Comparison of ENCODE assay signal across 1 cellular context in the genomic region with DNA sequence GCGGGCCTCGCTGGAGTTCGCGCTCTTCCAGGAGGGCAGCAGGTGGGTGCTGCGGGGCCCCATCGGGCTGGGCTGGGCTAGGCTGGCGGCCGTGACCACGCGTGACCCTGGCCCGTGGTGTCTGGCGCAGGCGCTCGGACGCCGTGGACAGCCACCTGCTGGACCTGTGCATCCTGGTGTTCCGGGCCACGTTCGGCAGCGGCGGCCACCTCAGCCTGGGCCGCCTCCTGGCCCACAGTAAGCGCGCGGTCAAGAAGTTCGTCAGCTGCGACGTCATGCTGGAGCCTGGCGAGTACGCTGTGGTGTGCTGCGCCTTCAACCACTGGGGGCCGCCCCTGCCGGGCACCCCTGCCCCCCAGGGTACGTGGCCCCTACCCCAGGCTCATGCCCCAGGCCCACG.
TF ChIP-seq lines count a peak whose summit lies in the region.

No MANE protein-coding gene starts in this region.

TF ChIP-seq in K562, 482 proteins besides CTCF, POLR2A, EP300 and RAD21:
- TF ChIP-seq ZNF589 (CRISPR knock-in tag; IDR thresholded peaks at IDR 0.05; ENCODE audit: low read depth) (no peak), HNRNPL (IDR thresholded peaks at IDR 0.05; ENCODE audit: low read depth, low read length) (0 out of 2 replicates have a peak, but pooled peaks have one; percentile 18), POLR2AphosphoS2 (IDR thresholded peaks at IDR 0.05; ENCODE audit: low read length) (no peak), NR1H2 (CRISPR knock-in tag; IDR thresholded peaks at IDR 0.05) (no peak), HDAC8 (tag; IDR thresholded peaks at IDR 0.05) (no peak), HIVEP1 (CRISPR knock-in tag; IDR thresholded peaks at IDR 0.05) (no peak)
- TF ChIP-seq, protein P1, sequence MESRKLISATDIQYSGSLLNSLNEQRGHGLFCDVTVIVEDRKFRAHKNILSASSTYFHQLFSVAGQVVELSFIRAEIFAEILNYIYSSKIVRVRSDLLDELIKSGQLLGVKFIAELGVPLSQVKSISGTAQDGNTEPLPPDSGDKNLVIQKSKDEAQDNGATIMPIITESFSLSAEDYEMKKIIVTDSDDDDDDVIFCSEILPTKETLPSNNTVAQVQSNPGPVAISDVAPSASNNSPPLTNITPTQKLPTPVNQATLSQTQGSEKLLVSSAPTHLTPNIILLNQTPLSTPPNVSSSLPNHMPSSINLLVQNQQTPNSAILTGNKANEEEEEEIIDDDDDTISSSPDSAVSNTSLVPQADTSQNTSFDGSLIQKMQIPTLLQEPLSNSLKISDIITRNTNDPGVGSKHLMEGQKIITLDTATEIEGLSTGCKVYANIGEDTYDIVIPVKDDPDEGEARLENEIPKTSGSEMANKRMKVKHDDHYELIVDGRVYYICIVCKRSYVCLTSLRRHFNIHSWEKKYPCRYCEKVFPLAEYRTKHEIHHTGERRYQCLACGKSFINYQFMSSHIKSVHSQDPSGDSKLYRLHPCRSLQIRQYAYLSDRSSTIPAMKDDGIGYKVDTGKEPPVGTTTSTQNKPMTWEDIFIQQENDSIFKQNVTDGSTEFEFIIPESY (CRISPR knock-in tag; IDR thresholded peaks at IDR 0.05): peak; percentile 83
